Comparison of ENCODE assay signal across 11 cellular contexts in genomic region chr2:28639836-28640235, GRCh38.
DNase-seq lines count a peak whose midpoint lies in the region; ATAC-seq and TF ChIP-seq lines count a peak whose summit lies in the region.
"Had no signal": no experiment of that assay in that cellular context is flagged by ENCODE, and none has a peak within 500 bp of the region (broad histone marks: within the 10 kb centered on the region; RNA-seq: fewer than 3 reads in every experiment).

No MANE protein-coding gene starts in this region.

- peak; percentile 77 for DNase-seq in Daoy (ENCODE audit: low read depth)
- DNase-seq in ascending aorta (ENCODE audit: low spot score in 2 of 2) = no peak
- DNase-seq in mesenteric fat pad (ENCODE audit: low spot score) = peak; percentile 64
- no peak for DNase-seq in ecto neural progenitor cell (ENCODE audit: low spot score)
- DNase-seq in mesenchymal stem cell = no peak
- no peak for DNase-seq in chondrocyte (ENCODE audit: low spot score)
- DNase-seq: activated naive CD4-positive, alpha-beta T cell treated with anti-CD3 and anti-CD28 coated beads for 36 hours had no signal

- no peak overlapping the region for H2BK15ac ChIP-seq in mesenchymal stem cell (ENCODE audit: low read depth, poor library complexity, severe bottlenecking)

- peak; percentile 66 for ATAC-seq in HG03432 (IDR thresholded peaks at IDR 0.05; ENCODE audit: unreplicated experiment)
- ATAC-seq in GM21526 (IDR thresholded peaks at IDR 0.05; ENCODE audit: low FRiP score, unreplicated experiment) = no peak

- H3K14ac ChIP-seq in mesenchymal stem cell (ENCODE audit: low read length in 2 of 2) = no peak overlapping the region

- H3K27ac Mint-ChIP-seq in chondrocyte (ENCODE audit: unreplicated experiment) = no peak overlapping the region
- H3K27ac Mint-ChIP-seq: activated naive CD4-positive, alpha-beta T cell treated with anti-CD3 and anti-CD28 coated beads for 36 hours had no signal

- peaks cover 3% of the 10 kb centered on the region for H3K36me3 Mint-ChIP-seq in chondrocyte (ENCODE audit: low read depth)

- no peak overlapping the region for H3K4me2 ChIP-seq in mesenchymal stem cell (ENCODE audit: low read length, poor library complexity, severe bottlenecking)
- H3K4me2 ChIP-seq: KMS-11 had no signal

- no peak overlapping the region for H3K18ac ChIP-seq in mesenchymal stem cell (ENCODE audit: low read depth in 1 of 2, low read length in 2 of 2)

- H3K4me1 ChIP-seq in ascending aorta (peaks cover 30 to 49% of the 10 kb centered on the region in 2 donors), mesenchymal stem cell (ENCODE audit: control insufficient read depth, insufficient read depth, low read depth, low read length) (peaks cover 7% of the 10 kb centered on the region)

- TF ChIP-seq CTCF in ascending aorta (IDR thresholded peaks at IDR 0.05) = no peak
- TF ChIP-seq CTCF in chondrocyte (IDR thresholded peaks at IDR 0.05) = no peak

- H3K27ac ChIP-seq in ascending aorta (peak overlapping the region; percentile 94 to 98), mesenchymal stem cell (ENCODE audit: low read length, poor library complexity, severe bottlenecking) (no peak overlapping the region)
- H3K27ac ChIP-seq: KMS-11 had no signal

- intact Hi-C loops in ascending aorta (cut with DNase I) = loop anchor here (10.0 kb wide), 1 partner anchor 245 kb away; the partner anchor contains the start of gene FOSL2

- no peak overlapping the region for H4K91ac ChIP-seq in mesenchymal stem cell (ENCODE audit: low read length)

- H3K23ac ChIP-seq in mesenchymal stem cell (ENCODE audit: low read length in 2 of 2) = no peak overlapping the region

- peaks cover 59% of the 10 kb centered on the region for H3K4me1 Mint-ChIP-seq in chondrocyte (ENCODE audit: low read depth)

- 70% methylated on average over 4 of the region's 4 CpGs for WGBS in mesenchymal stem cell

- no peak overlapping the region for H2BK120ac ChIP-seq in mesenchymal stem cell (ENCODE audit: low read depth, low read length)

- no peak overlapping the region for H2AK5ac ChIP-seq in mesenchymal stem cell (ENCODE audit: low read length, severe bottlenecking)

- no peak overlapping the region for H3K4me3 ChIP-seq in ascending aorta
- H3K4me3 ChIP-seq in mesenchymal stem cell (ENCODE audit: insufficient read depth in 1 of 2, low read depth in 1 of 2, low read length in 2 of 2) = no peak overlapping the region

- H3K36me3 ChIP-seq in ascending aorta (no peaks in the 10 kb centered on the region), mesenchymal stem cell (ENCODE audit: control insufficient read depth in 1 of 2, insufficient read depth in 2 of 2, low read depth in 1 of 2, low read length in 2 of 2) (no peaks in the 10 kb centered on the region)

- no peak overlapping the region for H4K8ac ChIP-seq in mesenchymal stem cell (ENCODE audit: low read length)

- no peaks in the 10 kb centered on the region for H3K9me3 Mint-ChIP-seq in chondrocyte (ENCODE audit: low read depth)
- H3K9me3 Mint-ChIP-seq: activated naive CD4-positive, alpha-beta T cell treated with anti-CD3 and anti-CD28 coated beads for 36 hours had no signal

- H3K79me1 ChIP-seq in mesenchymal stem cell (replicated peaks; ENCODE audit: low read length, poor library complexity, severe bottlenecking) = no peaks in the 10 kb centered on the region

- no peak overlapping the region for H3K4me3 Mint-ChIP-seq in chondrocyte (ENCODE audit: unreplicated experiment)
- H3K4me3 Mint-ChIP-seq: activated naive CD4-positive, alpha-beta T cell treated with anti-CD3 and anti-CD28 coated beads for 36 hours had no signal

- H3K9me3 ChIP-seq in ascending aorta = no peaks in the 10 kb centered on the region
- H3K9me3 ChIP-seq in mesenchymal stem cell (ENCODE audit: control insufficient read depth, low read length) = no peaks in the 10 kb centered on the region
- H3K9me3 ChIP-seq: Caco-2 had no signal

- H3K27me3 ChIP-seq in ascending aorta (no peaks in the 10 kb centered on the region), mesenchymal stem cell (ENCODE audit: control insufficient read depth in 1 of 2, insufficient read depth in 1 of 2, low read length in 2 of 2) (no peaks in the 10 kb centered on the region)

- no peak overlapping the region for H3K9ac ChIP-seq in mesenchymal stem cell (ENCODE audit: low read length)
- H3K9ac ChIP-seq: KMS-11 had no signal

- no peak overlapping the region for H2AFZ ChIP-seq in mesenchymal stem cell (ENCODE audit: low read depth, low read length)

- H2BK12ac ChIP-seq in mesenchymal stem cell (ENCODE audit: low read length in 2 of 2) = peak overlapping the region in 1 of 2 experiments; percentile 38

- H3K4ac ChIP-seq in mesenchymal stem cell (ENCODE audit: low read depth in 1 of 2, low read length in 2 of 2) = no peak overlapping the region

- no peak overlapping the region for H2BK5ac ChIP-seq in mesenchymal stem cell (ENCODE audit: low read depth, low read length, poor library complexity, severe bottlenecking)

- H3K27me3 Mint-ChIP-seq in chondrocyte (ENCODE audit: low read depth) = no peaks in the 10 kb centered on the region

Comparison
In these comparisons a context has a peak if more than half of its experiments do, and no peak if none do; other contexts are left out.
1. DNase-seq: peak in Daoy (single experiment) and mesenteric fat pad (single experiment); none in ascending aorta (0 of 2), ecto neural progenitor cell (single experiment), mesenchymal stem cell (single experiment) and chondrocyte (single experiment).